8 cellular contexts compared by ENCODE assay signal in genomic region chr7:28922618-28923331, GRCh38. TPM values are rescaled to one million over a fixed set of nuclear protein-coding genes. Genes with fewer than 3 reads are reported as not detected.
DNase-seq lines count a peak whose midpoint lies in the region; ATAC-seq and TF ChIP-seq lines count a peak whose summit lies in the region.

No MANE protein-coding gene starts in this region.

- H3K23ac ChIP-seq in trophoblast cell (ENCODE audit: low read length) = no peak overlapping the region

- no peaks in the 10 kb centered on the region for H3K27me3 ChIP-seq in trophoblast cell (ENCODE audit: insufficient read depth, low read length)

- no peak for ATAC-seq in HG02763 (IDR thresholded peaks at IDR 0.05; ENCODE audit: unreplicated experiment)

- H3K36me3 ChIP-seq in trophoblast cell (ENCODE audit: control insufficient read depth in 1 of 2, insufficient read depth in 2 of 2, low read length in 2 of 2) = no peaks in the 10 kb centered on the region

- WGBS in trophoblast cell (ENCODE audit: extremely low coverage, insufficient coverage, insufficient read length) = no CpG with 5 or more reads among the region's 7 CpGs

- no peak overlapping the region for H4K91ac ChIP-seq in trophoblast cell (ENCODE audit: low read depth, low read length)

- H3K4me2 ChIP-seq in trophoblast cell (ENCODE audit: low read length) = no peak overlapping the region

- H3K79me1 ChIP-seq in trophoblast cell (ENCODE audit: low read length) = peaks cover 2% of the 10 kb centered on the region

- H2BK120ac ChIP-seq in trophoblast cell (ENCODE audit: insufficient read depth, low read length, poor library complexity) = no peak overlapping the region

- no peak overlapping the region for H2AFZ ChIP-seq in trophoblast cell (ENCODE audit: insufficient read depth, low read length, poor library complexity)

- no peak overlapping the region for H2BK5ac ChIP-seq in trophoblast cell (ENCODE audit: low read depth, low read length, poor library complexity)

- TF ChIP-seq CTCF in GM12864 (IDR thresholded peaks at IDR 0.05; ENCODE audit: low read depth, low read length, missing control alignments) = peak; percentile 74

- DNase-seq in GM12864 (ENCODE audit: low read depth) = peak; percentile 34
- peak; percentile 69 for DNase-seq in M059J (ENCODE audit: low read depth)
- peak; percentile 77 for DNase-seq in SHP77 treated with DMSO at 0.1 percent for 48 hours (lab: John Stamatoyannopoulos, UW)
- DNase-seq in activated naive CD4-positive, alpha-beta T cell treated with Interleukin-2 at 50 U/mL for 16 hours = peak; percentile 55
- DNase-seq in glomerular endothelial cell (ENCODE audit: extremely low read depth, low read depth, low spot score) = peak; percentile 68
- peak; percentile 71 to 94 for DNase-seq in trophoblast cell
- DNase-seq in ureter (ENCODE audit: low spot score) = peak; percentile 66

- H3K4ac ChIP-seq in trophoblast cell (ENCODE audit: low read depth, low read length) = no peak overlapping the region

- H3K14ac ChIP-seq in trophoblast cell (ENCODE audit: low read length) = no peak overlapping the region

- no peak overlapping the region for H4K8ac ChIP-seq in trophoblast cell (ENCODE audit: low read depth, low read length)

- H3K4me3 ChIP-seq in GM12864 (ENCODE audit: low read depth, low read length) (no peak overlapping the region), trophoblast cell (ENCODE audit: low read depth, low read length) (no peak overlapping the region)

- no peak overlapping the region for H2AK5ac ChIP-seq in trophoblast cell (ENCODE audit: low read length)

- H3K18ac ChIP-seq in trophoblast cell (ENCODE audit: low read length) = no peak overlapping the region

- H3K9ac ChIP-seq in trophoblast cell (ENCODE audit: low read length) = no peak overlapping the region

- no peak overlapping the region for H4K12ac ChIP-seq in trophoblast cell (ENCODE audit: low read depth, low read length)

- no peak overlapping the region for H3K27ac ChIP-seq in trophoblast cell (ENCODE audit: low read depth, low read length)

- peaks cover 2% of the 10 kb centered on the region for H3K79me2 ChIP-seq in trophoblast cell (ENCODE audit: control insufficient read depth, insufficient read depth, low read length, poor library complexity)

- H2BK12ac ChIP-seq in trophoblast cell (ENCODE audit: low read length) = no peak overlapping the region

- no peaks in the 10 kb centered on the region for H3K9me3 ChIP-seq in trophoblast cell (ENCODE audit: insufficient read depth, low read depth, low read length)

- peaks cover 0 to 2% of the 10 kb centered on the region in 2 experiments for H3K4me1 ChIP-seq in trophoblast cell (ENCODE audit: control insufficient read depth in 1 of 2, insufficient read depth in 2 of 2, low read length in 2 of 2)

RNA-seq across cellular contexts. Expression of gene TRIL, which starts 35.4 kb away (rescaled TPM):
- 0.44 and 0.91 TPM in 2 replicates for total RNA-seq in M059J (2014; rRNA removed; shearing (Covaris generic))
- total RNA-seq in glomerular endothelial cell = 0.48 and 1.2 TPM in 2 replicates
- polyA plus RNA-seq in trophoblast cell (2013) = 24.9 and 29.2 TPM in 2 replicates
- 1.6 TPM for total RNA-seq in ureter
